Comparison of ENCODE assay signal across 8 cellular contexts in the genomic region with DNA sequence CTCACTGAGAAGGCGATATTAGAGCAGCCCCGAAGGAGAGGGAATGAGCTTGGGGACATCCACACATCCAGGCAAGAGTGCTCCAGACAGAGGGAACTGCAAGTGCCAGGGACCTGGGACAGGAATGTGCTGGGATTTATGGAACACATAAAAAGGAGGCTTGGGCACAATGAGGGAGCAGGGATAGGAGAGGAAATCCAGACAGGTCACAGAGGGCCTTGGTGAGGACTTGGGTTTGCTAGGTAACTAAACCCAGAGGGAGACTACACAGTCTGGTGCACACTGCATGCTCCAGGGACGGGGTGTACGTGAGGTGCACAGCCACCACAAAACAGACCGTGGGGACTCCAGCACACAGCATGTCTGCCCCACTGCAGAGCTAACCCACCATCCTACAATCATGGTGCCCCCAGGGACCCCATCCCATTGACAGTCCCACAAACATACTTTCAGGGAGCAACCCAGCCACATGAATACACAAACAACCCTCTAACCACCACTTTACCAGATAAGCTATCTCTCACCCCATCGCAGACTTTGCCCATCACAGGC. TPM values are rescaled to one million over a fixed set of nuclear protein-coding genes. Genes with fewer than 3 reads are reported as not detected.
DNase-seq lines count a peak whose midpoint lies in the region; ATAC-seq and TF ChIP-seq lines count a peak whose summit lies in the region.

No MANE protein-coding gene starts in this region.

- H3K36me3 ChIP-seq in mesenchymal stem cell (ENCODE audit: control insufficient read depth in 1 of 2, insufficient read depth in 2 of 2, low read depth in 1 of 2, low read length in 2 of 2) = peaks cover 8 to 17% of the 10 kb centered on the region in 2 experiments
- H3K36me3 ChIP-seq in upper lobe of right lung = peaks cover 5% of the 10 kb centered on the region

- peaks cover 7% of the 10 kb centered on the region for H3K79me1 ChIP-seq in mesenchymal stem cell (replicated peaks; ENCODE audit: low read length, poor library complexity, severe bottlenecking)

- H3K9ac ChIP-seq in mesenchymal stem cell (ENCODE audit: low read length) = peak overlapping the region; percentile 97

- no peak overlapping the region for H2AFZ ChIP-seq in mesenchymal stem cell (ENCODE audit: low read depth, low read length)

- H3K27ac Mint-ChIP-seq in activated naive CD8-positive, alpha-beta T cell treated with anti-CD3 and anti-CD28 coated beads for 36 hours = peak overlapping the region; percentile 97

- TF ChIP-seq CTCF in upper lobe of right lung (IDR thresholded peaks at IDR 0.05) = no peak

- H3K4ac ChIP-seq in mesenchymal stem cell (ENCODE audit: low read depth in 1 of 2, low read length in 2 of 2) = peak overlapping the region; percentile 9 to 96

- ATAC-seq in Right ventricle myocardium inferior = no peak
- ATAC-seq in upper lobe of right lung = no peak
- no peak for ATAC-seq in HG03565 (IDR thresholded peaks at IDR 0.05; ENCODE audit: unreplicated experiment)

- intact Hi-C loops in Right ventricle myocardium inferior (cut with DNase I) = no loop called here
- intact Hi-C loops in cardiac septum (cut with DNase I) = no loop called here
- intact Hi-C loops in upper lobe of right lung (cut with DNase I) = no loop called here

- no peak overlapping the region for H3K4me2 ChIP-seq in mesenchymal stem cell (ENCODE audit: low read length, poor library complexity, severe bottlenecking)

- H2BK120ac ChIP-seq in mesenchymal stem cell (ENCODE audit: low read depth, low read length) = no peak overlapping the region

- peaks cover 62% of the 10 kb centered on the region for H3K4me1 Mint-ChIP-seq in activated naive CD8-positive, alpha-beta T cell treated with anti-CD3 and anti-CD28 coated beads for 36 hours

- H3K9me3 ChIP-seq in mesenchymal stem cell (ENCODE audit: control insufficient read depth, low read length) = no peaks in the 10 kb centered on the region
- H3K9me3 ChIP-seq in upper lobe of right lung = no peaks in the 10 kb centered on the region

- H3K27me3 ChIP-seq in mesenchymal stem cell (ENCODE audit: control insufficient read depth in 1 of 2, insufficient read depth in 1 of 2, low read length in 2 of 2) (no peaks in the 10 kb centered on the region), upper lobe of right lung (no peaks in the 10 kb centered on the region)

- whole genome bisulfite sequencing in mesenchymal stem cell = 61% methylated on average over 6 of the region's 6 CpGs

- DNase-seq in Right ventricle myocardium inferior (ENCODE audit: missing footprints) (peak; percentile 7), cardiac septum (ENCODE audit: low spot score) (no peak), mesenchymal stem cell (no peak), upper lobe of right lung (no peak), inferior parietal cortex (ENCODE audit: extremely low spot score) (no peak)
- DNase-seq in activated naive CD8-positive, alpha-beta T cell treated with anti-CD3 and anti-CD28 coated beads for 36 hours = no peak
- DNase-seq in stimulated activated CD4-positive, alpha-beta T cell treated with anti-CD3 and anti-CD28 coated beads, Interleukin-4, amount 100 ng/mL, for 1 hour = no peak

- peaks cover 13% of the 10 kb centered on the region for H3K36me3 Mint-ChIP-seq in activated naive CD8-positive, alpha-beta T cell treated with anti-CD3 and anti-CD28 coated beads for 36 hours

- H3K27ac ChIP-seq in mesenchymal stem cell (ENCODE audit: low read length, poor library complexity, severe bottlenecking) = no peak overlapping the region
- H3K27ac ChIP-seq in upper lobe of right lung = peak overlapping the region; percentile 99

- H3K4me3 Mint-ChIP-seq in activated naive CD8-positive, alpha-beta T cell treated with anti-CD3 and anti-CD28 coated beads for 36 hours = peak overlapping the region; percentile 83

- H3K18ac ChIP-seq in mesenchymal stem cell (ENCODE audit: low read depth in 1 of 2, low read length in 2 of 2) = peak overlapping the region; percentile 97 to 100

- H3K14ac ChIP-seq in mesenchymal stem cell (ENCODE audit: low read length in 2 of 2) = peak overlapping the region in 1 of 2 experiments; percentile 76

- H2BK15ac ChIP-seq in mesenchymal stem cell (ENCODE audit: low read depth, poor library complexity, severe bottlenecking) = no peak overlapping the region

- peak overlapping the region; percentile 95 for H4K91ac ChIP-seq in mesenchymal stem cell (ENCODE audit: low read length)

- no peaks in the 10 kb centered on the region for H3K27me3 Mint-ChIP-seq in activated naive CD8-positive, alpha-beta T cell treated with anti-CD3 and anti-CD28 coated beads for 36 hours

- H4K8ac ChIP-seq in mesenchymal stem cell (ENCODE audit: low read length) = peak overlapping the region; percentile 99

- H3K4me3 ChIP-seq in mesenchymal stem cell (ENCODE audit: insufficient read depth in 1 of 2, low read depth in 1 of 2, low read length in 2 of 2) = no peak overlapping the region
- no peak overlapping the region for H3K4me3 ChIP-seq in upper lobe of right lung

- peak overlapping the region; percentile 97 to 100 for H2BK12ac ChIP-seq in mesenchymal stem cell (ENCODE audit: low read length in 2 of 2)

- peak overlapping the region in 1 of 2 experiments; percentile 53 for H3K23ac ChIP-seq in mesenchymal stem cell (ENCODE audit: low read length in 2 of 2)

- H3K9me3 Mint-ChIP-seq in activated naive CD8-positive, alpha-beta T cell treated with anti-CD3 and anti-CD28 coated beads for 36 hours = peaks cover 1% of the 10 kb centered on the region

- H3K4me1 ChIP-seq in mesenchymal stem cell (ENCODE audit: control insufficient read depth, insufficient read depth, low read depth, low read length) = peaks cover 32% of the 10 kb centered on the region
- H3K4me1 ChIP-seq in upper lobe of right lung = peaks cover 57% of the 10 kb centered on the region

- no peak overlapping the region for H2BK5ac ChIP-seq in mesenchymal stem cell (ENCODE audit: low read depth, low read length, poor library complexity, severe bottlenecking)

- no peak overlapping the region for H2AK5ac ChIP-seq in mesenchymal stem cell (ENCODE audit: low read length, severe bottlenecking)

RNA-seq across cellular contexts. Expression of gene ZFP36, which starts 5.6 kb away (rescaled TPM):
- total RNA-seq in Right ventricle myocardium inferior (48.7 TPM), cardiac septum (53.0 TPM), upper lobe of right lung (224 TPM)
- 10 to 100 TPM; 15.5 to 15.6 TPM for total RNA-seq in activated naive CD8-positive, alpha-beta T cell treated with anti-CD3 and anti-CD28 coated beads for 36 hours
- 316 TPM for polyA plus RNA-seq in mesenchymal stem cell (2013, experiment 1 of 2)
- polyA plus RNA-seq in mesenchymal stem cell (2013, experiment 2 of 2) = 290 TPM

RNA-seq across cellular contexts. Expression of gene MED29, which starts 9.9 kb away (rescaled TPM):
- total RNA-seq in Right ventricle myocardium inferior = 21.8 TPM
- 26.3 TPM for total RNA-seq in cardiac septum
- total RNA-seq in activated naive CD8-positive, alpha-beta T cell treated with anti-CD3 and anti-CD28 coated beads for 36 hours = 10 to 100 TPM; 23.3 to 26.8 TPM
- 31.3 TPM for polyA plus RNA-seq in mesenchymal stem cell (2013, experiment 1 of 2)
- 31.7 TPM for polyA plus RNA-seq in mesenchymal stem cell (2013, experiment 2 of 2)
- 28.8 TPM for total RNA-seq in upper lobe of right lung

RNA-seq across cellular contexts. Expression of gene PAF1, which starts 10.2 kb away (rescaled TPM):
- 34.5 TPM for total RNA-seq in Right ventricle myocardium inferior
- 38.0 TPM for total RNA-seq in cardiac septum
- total RNA-seq in activated naive CD8-positive, alpha-beta T cell treated with anti-CD3 and anti-CD28 coated beads for 36 hours = 10 to 100 TPM; 43.6 to 44.0 TPM
- polyA plus RNA-seq in mesenchymal stem cell (2013, experiment 1 of 2) = 45.4 TPM
- 45.0 TPM for polyA plus RNA-seq in mesenchymal stem cell (2013, experiment 2 of 2)
- 33.3 TPM for total RNA-seq in upper lobe of right lung

RNA-seq across cellular contexts. Expression of gene PLEKHG2, which starts 11.4 kb away (rescaled TPM):
- total RNA-seq in Right ventricle myocardium inferior = 10.4 TPM
- total RNA-seq in cardiac septum = 25.1 TPM
- 10 to 100 TPM; 29.1 to 40.0 TPM for total RNA-seq in activated naive CD8-positive, alpha-beta T cell treated with anti-CD3 and anti-CD28 coated beads for 36 hours
- polyA plus RNA-seq in mesenchymal stem cell (2013, experiment 1 of 2) = 61.4 TPM
- 51.6 TPM for polyA plus RNA-seq in mesenchymal stem cell (2013, experiment 2 of 2)
- total RNA-seq in upper lobe of right lung = 32.4 TPM

RNA-seq across cellular contexts. Expression of gene RPS16, which starts 34.7 kb away (rescaled TPM):
- total RNA-seq in Right ventricle myocardium inferior = 1,258 TPM
- total RNA-seq in cardiac septum = 1,084 TPM
- total RNA-seq in activated naive CD8-positive, alpha-beta T cell treated with anti-CD3 and anti-CD28 coated beads for 36 hours = 1,000 to 10,000 TPM; 3,164 to 3,181 TPM
- polyA plus RNA-seq in mesenchymal stem cell (2013, experiment 1 of 2) = 3,108 TPM
- 3,178 TPM for polyA plus RNA-seq in mesenchymal stem cell (2013, experiment 2 of 2)
- total RNA-seq in upper lobe of right lung = 1,446 TPM
